In genomic region chr15:93250212-93250611, GRCh38 we compare ENCODE assay signal across 14 cellular contexts.
"Had no signal": no experiment of that assay in that cellular context is flagged by ENCODE, and none has a peak within 500 bp of the region (broad histone marks: within the 10 kb centered on the region; RNA-seq: fewer than 3 reads in every experiment).

No MANE protein-coding gene starts in this region.

- H3K4me1 Mint-ChIP-seq: naive B cell had no signal

- H3K36me3 ChIP-seq: adrenal gland, tibial artery, vagina had no signal

- H3K27ac Mint-ChIP-seq: dendritic cell treated with granulocyte-macrophage colony-stimulating factor and Interleukin-4, amounts not matched to agents 40 ng/mL and 50 ng/mL, for 4 days; naive B cell; T-helper 2 cell treated with Interferon-gamma antibody and Interleukin-4, amounts not matched to agents 5 μg/mL and 100 μg/mL, for 36 hours had no signal

- H3K9me3 ChIP-seq: adrenal gland, tibial artery, vagina had no signal

- H3K4me3 ChIP-seq: adrenal gland, tibial artery, vagina had no signal

- H3K4me1 ChIP-seq: adrenal gland, vagina had no signal

- DNase-seq: activated CD4-positive, alpha-beta T cell treated with anti-CD3 and anti-CD28 coated beads, Interleukin-2, amount 50 U/mL, for 4 hours; activated naive CD4-positive, alpha-beta T cell treated with anti-CD3 and anti-CD28 coated beads, Interleukin-2, amount 50 U/mL, for 16 hours; activated T-cell treated with anti-CD3 and anti-CD28 coated beads, Interleukin-2, amount 50 U/mL, for 1 hour; central memory CD4-positive, alpha-beta T cell; hippocampal formation; naive B cell; nucleus accumbens; stimulated activated CD4-positive, alpha-beta T cell treated with anti-CD3 and anti-CD28 coated beads, Interleukin-4, amount 100 ng/mL, for 4 hours; tibial artery had no signal

- H3K36me3 Mint-ChIP-seq: naive B cell had no signal

- H3K27me3 Mint-ChIP-seq: naive B cell had no signal

- H3K27me3 ChIP-seq: adrenal gland, tibial artery, vagina had no signal

- H3K4me3 Mint-ChIP-seq: dendritic cell treated with granulocyte-macrophage colony-stimulating factor and Interleukin-4, amounts not matched to agents 40 ng/mL and 50 ng/mL, for 4 days; naive B cell; T-helper 2 cell treated with Interferon-gamma antibody and Interleukin-4, amounts not matched to agents 5 μg/mL and 100 μg/mL, for 36 hours had no signal

- ATAC-seq: activated CD4-positive, CD25-positive, alpha-beta regulatory T cell treated with anti-CD3 and anti-CD28 coated beads, Interleukin-2, amount 50 U/mL, for 24 hours had no signal

- H3K9me3 Mint-ChIP-seq: dendritic cell treated with granulocyte-macrophage colony-stimulating factor and Interleukin-4, amounts not matched to agents 40 ng/mL and 50 ng/mL, for 4 days; naive B cell; T-helper 2 cell treated with Interferon-gamma antibody and Interleukin-4, amounts not matched to agents 5 μg/mL and 100 μg/mL, for 36 hours had no signal

- H3K27ac ChIP-seq: adrenal gland, tibial artery, vagina had no signal
